8 cellular contexts compared by ENCODE assay signal in genomic region chr4:122152699-122153328, GRCh38. TPM values are rescaled to one million over a fixed set of nuclear protein-coding genes. Genes with fewer than 3 reads are reported as not detected.
DNase-seq lines count a peak whose midpoint lies in the region; ATAC-seq and TF ChIP-seq lines count a peak whose summit lies in the region.

No MANE protein-coding gene starts in this region.

- H3K36me3 Mint-ChIP-seq in T-helper 2 cell treated with Interferon-gamma antibody and Interleukin-4, amounts not matched to agents 5 μg/mL and 100 μg/mL, for 36 hours (ENCODE audit: low read depth): peaks cover 25% of the 10 kb centered on the region
- H3K36me3 Mint-ChIP-seq in chondrocyte (ENCODE audit: low read depth): peaks cover 18% of the 10 kb centered on the region

- peaks cover 43% of the 10 kb centered on the region for H3K4me1 Mint-ChIP-seq in T-helper 2 cell treated with Interferon-gamma antibody and Interleukin-4, amounts not matched to agents 5 μg/mL and 100 μg/mL, for 36 hours (ENCODE audit: low read depth)
- H3K4me1 Mint-ChIP-seq in chondrocyte (ENCODE audit: low read depth): peaks cover 44% of the 10 kb centered on the region

- H3K9me3 Mint-ChIP-seq in T-helper 2 cell treated with Interferon-gamma antibody and Interleukin-4, amounts not matched to agents 5 μg/mL and 100 μg/mL, for 36 hours: no peaks in the 10 kb centered on the region
- H3K9me3 Mint-ChIP-seq in chondrocyte (ENCODE audit: low read depth): no peaks in the 10 kb centered on the region

- no peak for TF ChIP-seq CTCF in chondrocyte (IDR thresholded peaks at IDR 0.05)

- H3K27me3 ChIP-seq in HUES6 (ENCODE audit: control insufficient read depth, insufficient read depth, low read length): no peaks in the 10 kb centered on the region

- peak; percentile 48 for ATAC-seq in GM21528 (IDR thresholded peaks at IDR 0.05; ENCODE audit: low FRiP score, unreplicated experiment)

- H3K4me3 Mint-ChIP-seq in T-helper 2 cell treated with Interferon-gamma antibody and Interleukin-4, amounts not matched to agents 5 μg/mL and 100 μg/mL, for 36 hours: peak overlapping the region; percentile 94
- peak overlapping the region; percentile 91 for H3K4me3 Mint-ChIP-seq in chondrocyte (ENCODE audit: unreplicated experiment)

- H3K36me3 ChIP-seq in HUES6 (ENCODE audit: control insufficient read depth, insufficient read depth, low read length): peaks cover 21% of the 10 kb centered on the region

- no peaks in the 10 kb centered on the region for H3K4me1 ChIP-seq in HUES6 (ENCODE audit: control insufficient read depth, insufficient read depth, low read length)

- no peak overlapping the region for H3K27ac ChIP-seq in HUES6 (ENCODE audit: low read depth, low read length)

- H3K27ac Mint-ChIP-seq in T-helper 2 cell treated with Interferon-gamma antibody and Interleukin-4, amounts not matched to agents 5 μg/mL and 100 μg/mL, for 36 hours: peak overlapping the region; percentile 93
- peak overlapping the region; percentile 81 for H3K27ac Mint-ChIP-seq in chondrocyte (ENCODE audit: unreplicated experiment)

- no peaks in the 10 kb centered on the region for H3K9me3 ChIP-seq in HUES6 (ENCODE audit: control insufficient read depth, insufficient read depth, low read depth, low read length)

- H3K27me3 Mint-ChIP-seq in T-helper 2 cell treated with Interferon-gamma antibody and Interleukin-4, amounts not matched to agents 5 μg/mL and 100 μg/mL, for 36 hours (ENCODE audit: low read depth): no peaks in the 10 kb centered on the region
- no peaks in the 10 kb centered on the region for H3K27me3 Mint-ChIP-seq in chondrocyte (ENCODE audit: low read depth)

- peak overlapping the region; percentile 79 for H3K9ac ChIP-seq in HUES6 (ENCODE audit: low read length)

- H3K4me3 ChIP-seq in HUES6 (ENCODE audit: low read depth, low read length): peak overlapping the region; percentile 72

- DNase-seq in EH (ENCODE audit: low read depth) (peak; percentile 46), chondrocyte (ENCODE audit: low spot score) (no peak), kidney tubule cell (ENCODE audit: low spot score) (peak; percentile 50), NCI-H1048 (lab: John Stamatoyannopoulos, UW) (no peak)
- peak; percentile 31 for DNase-seq in T-helper 2 cell treated with Interferon-gamma antibody and Interleukin-4, amounts not matched to agents 5 μg/mL and 100 μg/mL, for 36 hours (ENCODE audit: low spot score)
- peak; percentile 13 for DNase-seq in stimulated activated CD4-positive, alpha-beta T cell treated with anti-CD3 and anti-CD28 coated beads, Interleukin-4, amount 100 ng/mL, for 1 hour

RNA-seq across cellular contexts. Expression of gene BLTP1, which starts 0.7 kb away (rescaled TPM):
- total RNA-seq in chondrocyte: 39.6 to 50.6 TPM (median 41.5 TPM) in 3 replicates

Comparison
In these comparisons a context has a peak if more than half of its experiments do, and no peak if none do; other contexts are left out.
1. DNase-seq: peak in EH (single experiment), T-helper 2 cell treated with Interferon-gamma antibody and Interleukin-4, amounts not matched to agents 5 μg/mL and 100 μg/mL, for 36 hours (single experiment), kidney tubule cell (single experiment) and stimulated activated CD4-positive, alpha-beta T cell treated with anti-CD3 and anti-CD28 coated beads, Interleukin-4, amount 100 ng/mL, for 1 hour (single experiment); none in chondrocyte (single experiment) and NCI-H1048 (single experiment).